11 cellular contexts compared by ENCODE assay signal in genomic region chr2:20048488-20049443, GRCh38. TPM values are rescaled to one million over a fixed set of nuclear protein-coding genes. Genes with fewer than 3 reads are reported as not detected.
DNase-seq lines count a peak whose midpoint lies in the region; ATAC-seq and TF ChIP-seq lines count a peak whose summit lies in the region.
"Had no signal": no experiment of that assay in that cellular context is flagged by ENCODE, and none has a peak within 500 bp of the region (broad histone marks: within the 10 kb centered on the region; RNA-seq: fewer than 3 reads in every experiment).

No MANE protein-coding gene starts in this region.

- TF ChIP-seq CTCF in breast epithelium (IDR thresholded peaks at IDR 0.05): no peak
- TF ChIP-seq CTCF in MCF 10A (IDR thresholded peaks at IDR 0.05; ENCODE audit: unreplicated experiment): no peak
- no peak for TF ChIP-seq CTCF in brain microvascular endothelial cell (IDR thresholded peaks at IDR 0.05; ENCODE audit: low read depth, low read length, missing control alignments)
- no peak for TF ChIP-seq CTCF in upper lobe of right lung (IDR thresholded peaks at IDR 0.05)

- H3K4me3 Mint-ChIP-seq in MCF 10A (ENCODE audit: unreplicated experiment): no peak overlapping the region
- H3K4me3 Mint-ChIP-seq: CD4-positive, alpha-beta T cell had no signal

- in situ Hi-C loops in brain microvascular endothelial cell (cut with HindIII; ENCODE audit: low pct_ligation_motif_present, low sequenced_read_pairs): no loop called here

- H2BK120ac ChIP-seq in mesenchymal stem cell (ENCODE audit: low read depth, low read length): no peak overlapping the region

- H4K91ac ChIP-seq in mesenchymal stem cell (ENCODE audit: low read length): no peak overlapping the region

- H2BK12ac ChIP-seq in mesenchymal stem cell (ENCODE audit: low read length in 2 of 2): no peak overlapping the region

- H3K36me3 ChIP-seq in breast epithelium (no peaks in the 10 kb centered on the region), brain microvascular endothelial cell (replicated peaks) (no peaks in the 10 kb centered on the region), mesenchymal stem cell (ENCODE audit: control insufficient read depth in 1 of 2, insufficient read depth in 2 of 2, low read depth in 1 of 2, low read length in 2 of 2) (peaks cover 0 to 3% of the 10 kb centered on the region in 2 experiments), upper lobe of right lung (no peaks in the 10 kb centered on the region)

- ATAC-seq in upper lobe of right lung: no peak
- ATAC-seq in left colon: no peak
- no peak for ATAC-seq in HG02678 (IDR thresholded peaks at IDR 0.05; ENCODE audit: unreplicated experiment)
- ATAC-seq: activated T-cell treated with anti-CD3 and anti-CD28 coated beads, Interleukin-2, amount 50 U/mL, for 72 hours had no signal

- 84% methylated on average over 4 of the region's 6 CpGs for WGBS in mesenchymal stem cell

- no peak overlapping the region for H2BK15ac ChIP-seq in mesenchymal stem cell (ENCODE audit: low read depth, poor library complexity, severe bottlenecking)

- H3K4me1 ChIP-seq in breast epithelium: peaks cover 0 to 5% of the 10 kb centered on the region in 2 donors
- H3K4me1 ChIP-seq in mesenchymal stem cell (ENCODE audit: control insufficient read depth, insufficient read depth, low read depth, low read length): peaks cover 4% of the 10 kb centered on the region
- H3K4me1 ChIP-seq in upper lobe of right lung: peaks cover 47% of the 10 kb centered on the region

- peaks cover 24% of the 10 kb centered on the region for H3K4me1 Mint-ChIP-seq in MCF 10A (ENCODE audit: insufficient read depth, unreplicated experiment)

- H3K23ac ChIP-seq in mesenchymal stem cell (ENCODE audit: low read length in 2 of 2): no peak overlapping the region

- H3K27me3 Mint-ChIP-seq in MCF 10A (ENCODE audit: insufficient read depth, unreplicated experiment): no peaks in the 10 kb centered on the region
- H3K27me3 Mint-ChIP-seq: CD4-positive, alpha-beta T cell had no signal

- H3K27me3 ChIP-seq in breast epithelium (no peaks in the 10 kb centered on the region), brain microvascular endothelial cell (replicated peaks) (no peaks in the 10 kb centered on the region), mesenchymal stem cell (ENCODE audit: control insufficient read depth in 1 of 2, insufficient read depth in 1 of 2, low read length in 2 of 2) (no peaks in the 10 kb centered on the region), upper lobe of right lung (no peaks in the 10 kb centered on the region)

- DNase-seq in breast epithelium (ENCODE audit: low spot score in 2 of 2): no peak
- DNase-seq in MCF 10A (ENCODE audit: unreplicated experiment): no peak
- DNase-seq in brain microvascular endothelial cell: no peak
- DNase-seq in mesenchymal stem cell: no peak
- no peak for DNase-seq in upper lobe of right lung
- DNase-seq in left colon: no peak
- no peak for DNase-seq in DMS114 treated with DMSO at 0.1 percent for 48 hours (lab: John Stamatoyannopoulos, UW; ENCODE audit: unreplicated experiment)
- DNase-seq: activated T-cell treated with anti-CD3 and anti-CD28 coated beads, Interleukin-2, amount 50 U/mL, for 72 hours; CD4-positive, alpha-beta T cell; head of caudate nucleus had no signal

- H3K79me1 ChIP-seq in mesenchymal stem cell (replicated peaks; ENCODE audit: low read length, poor library complexity, severe bottlenecking): no peaks in the 10 kb centered on the region

- no peak overlapping the region for H4K8ac ChIP-seq in mesenchymal stem cell (ENCODE audit: low read length)

- H3K14ac ChIP-seq in mesenchymal stem cell (ENCODE audit: low read length in 2 of 2): no peak overlapping the region

- intact Hi-C loops in breast epithelium (cut with DNase I; ENCODE audit: low total_unique reads) (no loop called here), MCF 10A (cut with micrococcal nuclease) (loop anchor here (1.0 kb wide), 1 partner anchor 33 kb away; no protein-coding TSS in a partner anchor), upper lobe of right lung (cut with DNase I) (no loop called here), left colon (cut with DNase I, micrococcal nuclease) (no loop called here)

- POLR2A ChIA-PET in MCF 10A (lab: Yijun Ruan, JAX): interaction anchor here (0.6 to 11.8 kb wide), 19 partner anchors 10 to 187 kb away, joined by 3 to 522 read pairs (median 5); partner anchors contain the start of genes SDC1 and WDR35

- H3K4me2 ChIP-seq in mesenchymal stem cell (ENCODE audit: low read length, poor library complexity, severe bottlenecking): peak overlapping the region; percentile 79

- TF ChIP-seq POLR2A in breast epithelium (IDR thresholded peaks at IDR 0.05): no peak

- H3K27ac Mint-ChIP-seq in MCF 10A (ENCODE audit: low read depth, unreplicated experiment): no peak overlapping the region
- H3K27ac Mint-ChIP-seq: activated T-cell treated with anti-CD3 and anti-CD28 coated beads, Interleukin-2, amount 50 U/mL, for 72 hours; CD4-positive, alpha-beta T cell had no signal

- no TSS peak for BruUV-seq in MCF 10A (replicated peaks; lab: Mats Ljungman, UMichigan)

- peak overlapping the region; percentile 99 to 100 for H3K27ac ChIP-seq in breast epithelium
- H3K27ac ChIP-seq in brain microvascular endothelial cell: peak overlapping the region; percentile 100
- peak overlapping the region; percentile 96 for H3K27ac ChIP-seq in mesenchymal stem cell (ENCODE audit: low read length, poor library complexity, severe bottlenecking)
- H3K27ac ChIP-seq in upper lobe of right lung: peak overlapping the region; percentile 98

- no peak overlapping the region for H3K4ac ChIP-seq in mesenchymal stem cell (ENCODE audit: low read depth in 1 of 2, low read length in 2 of 2)

- peak overlapping the region; percentile 91 for H2AK5ac ChIP-seq in mesenchymal stem cell (ENCODE audit: low read length, severe bottlenecking)

- peak overlapping the region; percentile 66 to 95 (median 75) for H3K4me3 ChIP-seq in breast epithelium
- peak overlapping the region; percentile 97 for H3K4me3 ChIP-seq in brain microvascular endothelial cell (ENCODE audit: low read depth, low read length)
- H3K4me3 ChIP-seq in mesenchymal stem cell (ENCODE audit: insufficient read depth in 1 of 2, low read depth in 1 of 2, low read length in 2 of 2): peak overlapping the region in 1 of 2 experiments; percentile 88
- H3K4me3 ChIP-seq in upper lobe of right lung: peak overlapping the region; percentile 84

- H3K9ac ChIP-seq in mesenchymal stem cell (ENCODE audit: low read length): peak overlapping the region; percentile 97

- H3K36me3 Mint-ChIP-seq in MCF 10A (ENCODE audit: insufficient read depth, unreplicated experiment): peaks cover 10% of the 10 kb centered on the region

- CTCF ChIA-PET in MCF 10A (lab: Yijun Ruan, JAX): interaction anchor here (0.6 to 3.7 kb wide), 10 partner anchors 9 to 242 kb away, joined by 3 to 33 read pairs (median 4); no protein-coding TSS in a partner anchor

- no peak overlapping the region for H2AFZ ChIP-seq in mesenchymal stem cell (ENCODE audit: low read depth, low read length)

- no peak overlapping the region for H3K18ac ChIP-seq in mesenchymal stem cell (ENCODE audit: low read depth in 1 of 2, low read length in 2 of 2)

- H3K9me3 Mint-ChIP-seq in MCF 10A (ENCODE audit: unreplicated experiment): no peaks in the 10 kb centered on the region
- H3K9me3 Mint-ChIP-seq: activated T-cell treated with anti-CD3 and anti-CD28 coated beads, Interleukin-2, amount 50 U/mL, for 72 hours; CD4-positive, alpha-beta T cell had no signal

- H2BK5ac ChIP-seq in mesenchymal stem cell (ENCODE audit: low read depth, low read length, poor library complexity, severe bottlenecking): no peak overlapping the region

- H3K9me3 ChIP-seq in breast epithelium: no peaks in the 10 kb centered on the region
- no peaks in the 10 kb centered on the region for H3K9me3 ChIP-seq in mesenchymal stem cell (ENCODE audit: control insufficient read depth, low read length)
- no peaks in the 10 kb centered on the region for H3K9me3 ChIP-seq in upper lobe of right lung

RNA-seq across cellular contexts. Expression of gene LAPTM4A, which starts 2.7 kb away (rescaled TPM):
- total RNA-seq in breast epithelium (100 to 1,000 TPM; 199 to 349 (median 264) TPM), MCF 10A (2022) (145 and 160 TPM in 2 replicates), upper lobe of right lung (245 TPM), left colon (100 to 1,000 TPM; 151 to 168 TPM)
- 425 TPM for polyA plus RNA-seq in mesenchymal stem cell (2013, experiment 1 of 2)
- 455 TPM for polyA plus RNA-seq in mesenchymal stem cell (2013, experiment 2 of 2)

RNA-seq across cellular contexts. Expression of gene MATN3, which starts 36.3 kb away (rescaled TPM):
- total RNA-seq in breast epithelium (1 to 10 TPM; 1.3 to 2.9 (median 2.6) TPM), MCF 10A (2022) (0.83 and 0.98 TPM in 2 replicates), upper lobe of right lung (11.7 TPM), left colon (under 1 TPM; 0.15 to 0.42 TPM)
- polyA plus RNA-seq in mesenchymal stem cell (2013, experiment 1 of 2): 7.6 TPM
- 8.0 TPM for polyA plus RNA-seq in mesenchymal stem cell (2013, experiment 2 of 2)
- total RNA-seq: activated T-cell treated with anti-CD3 and anti-CD28 coated beads, Interleukin-2, amount 50 U/mL, for 72 hours; CD4-positive, alpha-beta T cell had no signal

RNA-seq across cellular contexts. Expression of gene WDR35, which starts 58.9 kb away (rescaled TPM):
- total RNA-seq in breast epithelium: 10 to 100 TPM; 12.5 to 18.7 (median 17.7) TPM
- total RNA-seq in MCF 10A (2022): 13.2 and 17.5 TPM in 2 replicates
- polyA plus RNA-seq in mesenchymal stem cell (2013, experiment 1 of 2): 3.7 TPM
- polyA plus RNA-seq in mesenchymal stem cell (2013, experiment 2 of 2): 3.7 TPM
- total RNA-seq in upper lobe of right lung: 7.3 TPM
- 1 to 10 TPM; 2.4 to 3.1 TPM for total RNA-seq in left colon
